ENCODE assay signal across 29 cellular contexts in genomic region chr13:54972838-54973237, GRCh38.
"Had no signal": no experiment of that assay in that cellular context is flagged by ENCODE, and none has a peak within 500 bp of the region (broad histone marks: within the 10 kb centered on the region; RNA-seq: fewer than 3 reads in every experiment).

No MANE protein-coding gene starts in this region.

- H3K27ac Mint-ChIP-seq: stimulated activated effector memory CD8-positive, alpha-beta T cell treated with anti-CD3 and anti-CD28 coated beads, Interleukin-12 subunit alpha, Interleukin-12 subunit beta, amount 100 ng/mL, for 72 hours; stimulated activated memory B cell treated with anti-CD40 and anti-IgM and Interleukin-4, amounts not matched to agents 10 μg/mL and 1 μg/mL and 100 μg/mL, for 72 hours; stimulated activated naive B cell treated with anti-CD40 and anti-IgM and Interleukin-4, amounts not matched to agents 10 μg/mL and 1 μg/mL and 100 μg/mL, for 72 hours; stimulated activated naive CD8-positive, alpha-beta T cell treated with anti-CD3 and anti-CD28 coated beads, Interleukin-15, amount 100 ng/mL, for 72 hours; stimulated activated naive CD8-positive, alpha-beta T cell treated with anti-CD3 and anti-CD28 coated beads, Interleukin-15, Interleukin-2, amounts not matched to agents 100 ng/mL and 50 ng/mL, for 24 hours; type B pancreatic cell had no signal

- H3K4me1 Mint-ChIP-seq: stimulated activated effector memory CD8-positive, alpha-beta T cell treated with anti-CD3 and anti-CD28 coated beads, Interleukin-12 subunit alpha, Interleukin-12 subunit beta, amount 100 ng/mL, for 72 hours; stimulated activated memory B cell treated with anti-CD40 and anti-IgM and Interleukin-4, amounts not matched to agents 10 μg/mL and 1 μg/mL and 100 μg/mL, for 72 hours; stimulated activated naive B cell treated with anti-CD40 and anti-IgM and Interleukin-4, amounts not matched to agents 10 μg/mL and 1 μg/mL and 100 μg/mL, for 72 hours; stimulated activated naive CD8-positive, alpha-beta T cell treated with anti-CD3 and anti-CD28 coated beads, Interleukin-15, amount 100 ng/mL, for 72 hours had no signal

- H3K36me3 Mint-ChIP-seq: stimulated activated effector memory CD8-positive, alpha-beta T cell treated with anti-CD3 and anti-CD28 coated beads, Interleukin-12 subunit alpha, Interleukin-12 subunit beta, amount 100 ng/mL, for 72 hours; stimulated activated memory B cell treated with anti-CD40 and anti-IgM and Interleukin-4, amounts not matched to agents 10 μg/mL and 1 μg/mL and 100 μg/mL, for 72 hours; stimulated activated naive B cell treated with anti-CD40 and anti-IgM and Interleukin-4, amounts not matched to agents 10 μg/mL and 1 μg/mL and 100 μg/mL, for 72 hours; type B pancreatic cell had no signal

- H3K4me3 Mint-ChIP-seq: stimulated activated effector memory CD8-positive, alpha-beta T cell treated with anti-CD3 and anti-CD28 coated beads, Interleukin-12 subunit alpha, Interleukin-12 subunit beta, amount 100 ng/mL, for 72 hours; stimulated activated memory B cell treated with anti-CD40 and anti-IgM and Interleukin-4, amounts not matched to agents 10 μg/mL and 1 μg/mL and 100 μg/mL, for 72 hours; stimulated activated naive B cell treated with anti-CD40 and anti-IgM and Interleukin-4, amounts not matched to agents 10 μg/mL and 1 μg/mL and 100 μg/mL, for 72 hours; stimulated activated naive CD8-positive, alpha-beta T cell treated with anti-CD3 and anti-CD28 coated beads, Interleukin-15, amount 100 ng/mL, for 72 hours; stimulated activated naive CD8-positive, alpha-beta T cell treated with anti-CD3 and anti-CD28 coated beads, Interleukin-15, Interleukin-2, amounts not matched to agents 100 ng/mL and 50 ng/mL, for 24 hours; type B pancreatic cell had no signal

- H3K9me3 ChIP-seq: stomach, suprapubic skin, testis, thoracic aorta, thyroid gland, tibial artery, tibial nerve, transverse colon, upper lobe of left lung, upper lobe of right lung, uterus, vagina had no signal

- H3K27me3 ChIP-seq: stomach, suprapubic skin, testis, thyroid gland, tibial artery, tibial nerve, transverse colon, upper lobe of left lung, upper lobe of right lung, uterus, vagina had no signal

- DNase-seq: stimulated activated CD4-positive, alpha-beta T cell treated with anti-CD3 and anti-CD28 coated beads, Interleukin-2, amount 100 ng/mL, for 48 hours; stimulated activated CD4-positive, alpha-beta T cell treated with anti-CD3 and anti-CD28 coated beads, Interleukin-4, amount 100 ng/mL, for 1 hour; stimulated activated CD4-positive, alpha-beta T cell treated with anti-CD3 and anti-CD28 coated beads, Interleukin-4, amount 100 ng/mL, for 24 hours; stimulated activated CD4-positive, alpha-beta T cell treated with anti-CD3 and anti-CD28 coated beads, Interleukin-4, amount 100 ng/mL, for 4 hours; stimulated activated CD8-positive, alpha-beta memory T cell treated with anti-CD3 and anti-CD28 coated beads, Interleukin-4, amount 100 ng/mL, for 48 hours; stimulated activated naive B cell treated with anti-CD40 and anti-IgM and Interleukin-4, amounts not matched to agents 10 μg/mL and 1 μg/mL and 100 μg/mL, for 72 hours; stimulated activated naive CD4-positive, alpha-beta T cell; stimulated activated naive CD4-positive, alpha-beta T cell treated with Interleukin-2 at 50 U/mL for 16 hours; stimulated activated naive CD8-positive, alpha-beta T cell treated with anti-CD3 and anti-CD28 coated beads, Interleukin-15, amount 100 ng/mL, for 72 hours; stimulated activated naive CD8-positive, alpha-beta T cell treated with anti-CD3 and anti-CD28 coated beads, Interleukin-15, Interleukin-2, amounts not matched to agents 100 U/mL and 50 U/mL, for 24 hours; stomach; substantia nigra; testis; thyroid gland; tibial artery; transverse colon; trophoblast cell; upper lobe of left lung; upper lobe of right lung; uterus had no signal

- H3K27ac ChIP-seq: stomach, suprapubic skin, testis, thoracic aorta, thyroid gland, tibial artery, tibial nerve, transverse colon, upper lobe of left lung, upper lobe of right lung, uterus, vagina had no signal

- H3K4me1 ChIP-seq: stomach, suprapubic skin, testis, thyroid gland, tibial artery, tibial nerve, transverse colon, upper lobe of left lung, upper lobe of right lung, uterus, vagina had no signal

- H3K9me3 Mint-ChIP-seq: stimulated activated naive CD8-positive, alpha-beta T cell treated with anti-CD3 and anti-CD28 coated beads, Interleukin-15, Interleukin-2, amounts not matched to agents 100 ng/mL and 50 ng/mL, for 24 hours; type B pancreatic cell had no signal

- FAIRE-seq: urothelium cell line had no signal

- H3K4me3 ChIP-seq: stomach, suprapubic skin, testis, thoracic aorta, thyroid gland, tibial artery, tibial nerve, transverse colon, upper lobe of left lung, upper lobe of right lung, uterus, vagina had no signal

- H3K36me3 ChIP-seq: stomach, suprapubic skin, thoracic aorta, thyroid gland, tibial artery, tibial nerve, transverse colon, upper lobe of left lung, upper lobe of right lung, uterus, vagina had no signal

- ATAC-seq: stimulated activated effector memory CD8-positive, alpha-beta T cell treated with anti-CD3 and anti-CD28 coated beads, Interleukin-12 subunit alpha, Interleukin-12 subunit beta, amount 100 ng/mL, for 72 hours; stimulated activated memory B cell treated with anti-CD40 and anti-IgM and Interleukin-4, amounts not matched to agents 10 μg/mL and 1 μg/mL and 100 μg/mL, for 72 hours; stimulated activated naive B cell treated with anti-CD40 and anti-IgM and Interleukin-4, amounts not matched to agents 10 μg/mL and 1 μg/mL and 100 μg/mL, for 72 hours; stimulated activated naive CD8-positive, alpha-beta T cell treated with anti-CD3 and anti-CD28 coated beads, Interleukin-15, amount 100 ng/mL, for 72 hours; stimulated activated naive CD8-positive, alpha-beta T cell treated with anti-CD3 and anti-CD28 coated beads, Interleukin-15, Interleukin-2, amounts not matched to agents 100 U/mL and 50 U/mL, for 24 hours; upper lobe of right lung had no signal

- H3K27me3 Mint-ChIP-seq: stimulated activated memory B cell treated with anti-CD40 and anti-IgM and Interleukin-4, amounts not matched to agents 10 μg/mL and 1 μg/mL and 100 μg/mL, for 72 hours; stimulated activated naive B cell treated with anti-CD40 and anti-IgM and Interleukin-4, amounts not matched to agents 10 μg/mL and 1 μg/mL and 100 μg/mL, for 72 hours; stimulated activated naive CD8-positive, alpha-beta T cell treated with anti-CD3 and anti-CD28 coated beads, Interleukin-15, amount 100 ng/mL, for 72 hours; stimulated activated naive CD8-positive, alpha-beta T cell treated with anti-CD3 and anti-CD28 coated beads, Interleukin-15, Interleukin-2, amounts not matched to agents 100 ng/mL and 50 ng/mL, for 24 hours; type B pancreatic cell had no signal
